Comparison of ENCODE assay signal across 27 cellular contexts in genomic region chr20:63539092-63539430, GRCh38. TPM values are rescaled to one million over a fixed set of nuclear protein-coding genes. Genes with fewer than 3 reads are reported as not detected.
DNase-seq lines count a peak whose midpoint lies in the region; ATAC-seq, FAIRE-seq and TF ChIP-seq lines count a peak whose summit lies in the region.
"Had no signal": no experiment of that assay in that cellular context is flagged by ENCODE, and none has a peak within 500 bp of the region (broad histone marks: within the 10 kb centered on the region; RNA-seq: fewer than 3 reads in every experiment).

No MANE protein-coding gene starts in this region.

- no peak overlapping the region for H3K4me2 ChIP-seq in GM23338

- no peak overlapping the region for H3K27ac Mint-ChIP-seq in GM23338
- H3K27ac Mint-ChIP-seq: activated CD4-positive, alpha-beta T cell treated with anti-CD3 and anti-CD28 coated beads for 36 hours; activated naive CD4-positive, alpha-beta T cell treated with anti-CD3 and anti-CD28 coated beads, Interleukin-2, amount 50 U/mL, for 72 hours; brain had no signal

- peaks cover 8% of the 10 kb centered on the region for H3K4me1 Mint-ChIP-seq in GM23338

- H2AFZ ChIP-seq in GM23338: peak overlapping the region; percentile 32; the same call in 1 of the 2 replicates
- H2AFZ ChIP-seq: neural progenitor cell had no signal

- peak overlapping the region; percentile 15 for H3K9ac ChIP-seq in mucosa of stomach (ENCODE audit: low read length)
- H3K9ac ChIP-seq: neural progenitor cell had no signal

- H4K20me1 ChIP-seq in GM23338 (replicated peaks; ENCODE audit: insufficient read depth): no peaks in the 10 kb centered on the region

- H3K27ac ChIP-seq in 22Rv1: peak overlapping the region; percentile 64
- H3K27ac ChIP-seq in GM23338 (ENCODE audit: low read depth): no peak overlapping the region
- H3K27ac ChIP-seq in RWPE2 (ENCODE audit: poor library complexity, severe bottlenecking): peak overlapping the region; percentile 81
- H3K27ac ChIP-seq: neural progenitor cell, vagina had no signal

- peaks cover 4% of the 10 kb centered on the region; the same call in 1 of the 3 replicates for H3K36me3 Mint-ChIP-seq in GM23338 (ENCODE audit: low read depth)
- H3K36me3 Mint-ChIP-seq: activated naive CD4-positive, alpha-beta T cell treated with anti-CD3 and anti-CD28 coated beads, Interleukin-2, amount 50 U/mL, for 72 hours; brain; neural progenitor cell had no signal

- H3K36me3 ChIP-seq in GM23338 (ENCODE audit: insufficient read depth) (no peaks in the 10 kb centered on the region), RWPE2 (ENCODE audit: low read depth) (no peaks in the 10 kb centered on the region), mucosa of stomach (ENCODE audit: control insufficient read depth, insufficient read depth, low read length) (no peaks in the 10 kb centered on the region)
- H3K36me3 ChIP-seq: neural progenitor cell, vagina had no signal

- no peak for TF ChIP-seq CTCF in 22Rv1 (IDR thresholded peaks at IDR 0.05)
- TF ChIP-seq CTCF in GM23338 (conservative IDR thresholded peaks at IDR 0.05; ENCODE audit: low read depth in 2 of 2): no peak
- TF ChIP-seq CTCF in RWPE2 (IDR thresholded peaks at IDR 0.05; ENCODE audit: poor library complexity, severe bottlenecking): no peak

- no peak overlapping the region for H3K4me3 Mint-ChIP-seq in GM23338
- H3K4me3 Mint-ChIP-seq: activated CD4-positive, alpha-beta T cell treated with anti-CD3 and anti-CD28 coated beads for 36 hours; brain; CD4-positive, alpha-beta T cell; neural progenitor cell had no signal

- peaks cover 9% of the 10 kb centered on the region for H3K27me3 Mint-ChIP-seq in GM23338 (ENCODE audit: insufficient read depth, low read depth, poor library complexity)
- H3K27me3 Mint-ChIP-seq: activated CD4-positive, alpha-beta T cell treated with anti-CD3 and anti-CD28 coated beads for 36 hours; CD4-positive, alpha-beta T cell had no signal

- ATAC-seq in GM23338: no peak
- ATAC-seq in RWPE2 (ENCODE audit: low read depth): no peak
- no peak for ATAC-seq in HG03095 (IDR thresholded peaks at IDR 0.05; ENCODE audit: unreplicated experiment)
- ATAC-seq: activated CD4-positive, alpha-beta T cell treated with anti-CD3 and anti-CD28 coated beads for 36 hours; activated naive CD4-positive, alpha-beta T cell treated with anti-CD3 and anti-CD28 coated beads, Interleukin-2, amount 50 U/mL, for 72 hours; left lobe of liver had no signal

- FAIRE-seq in urothelium cell line (lab: Jason Lieb, UNC): no peak
- FAIRE-seq: colon, GM12891 had no signal

- H3K27me3 ChIP-seq in GM23338 (ENCODE audit: insufficient read depth) (no peaks in the 10 kb centered on the region), RWPE2 (ENCODE audit: insufficient read depth, poor library complexity, severe bottlenecking) (no peaks in the 10 kb centered on the region), mucosa of stomach (ENCODE audit: control insufficient read depth, insufficient read depth, low read length) (no peaks in the 10 kb centered on the region)
- H3K27me3 ChIP-seq: neural progenitor cell, vagina had no signal

- H3K4me3 ChIP-seq in GM23338: no peak overlapping the region
- no peak overlapping the region for H3K4me3 ChIP-seq in RWPE2 (ENCODE audit: severe bottlenecking)
- no peak overlapping the region for H3K4me3 ChIP-seq in mucosa of stomach (ENCODE audit: low read length)
- H3K4me3 ChIP-seq: neural progenitor cell, vagina had no signal

- H3K9me2 ChIP-seq in GM23338 (ENCODE audit: insufficient read depth): no peaks in the 10 kb centered on the region

- no peaks in the 10 kb centered on the region for H3F3A ChIP-seq in GM23338 (replicated peaks; ENCODE audit: low read depth)

- DNase-seq in GM23338 (ENCODE audit: low spot score): no peak
- peak; percentile 87 for DNase-seq in RWPE2 (ENCODE audit: low spot score)
- DNase-seq in urothelium cell line (ENCODE audit: low spot score): no peak
- no peak for DNase-seq in activated naive CD4-positive, alpha-beta T cell treated with Interleukin-2 at 50 U/mL for 16 hours
- DNase-seq in C1 segment of cervical spinal cord (lab: John Stamatoyannopoulos, UW): no peak
- DNase-seq: activated CD4-positive, alpha-beta T cell treated with anti-CD3 and anti-CD28 coated beads for 36 hours; CD4-positive, alpha-beta T cell; head of caudate nucleus; Kasumi-1; NCI-H1092 treated with DMSO at 0.1 percent for 48 hours; NCI-H2107; NCI-H524 treated with DMSO at 0.1 percent for 48 hours; stimulated activated CD4-positive, alpha-beta T cell treated with anti-CD3 and anti-CD28 coated beads, Interleukin-4, amount 100 ng/mL, for 24 hours had no signal

- H3K9me3 Mint-ChIP-seq in GM23338: no peaks in the 10 kb centered on the region; the same call in 2 of the 3 replicates
- H3K9me3 Mint-ChIP-seq: activated naive CD4-positive, alpha-beta T cell treated with anti-CD3 and anti-CD28 coated beads, Interleukin-2, amount 50 U/mL, for 72 hours; brain; CD4-positive, alpha-beta T cell; neural progenitor cell had no signal

- H3K4me1 ChIP-seq in GM23338 (ENCODE audit: insufficient read depth): no peaks in the 10 kb centered on the region
- H3K4me1 ChIP-seq in RWPE2 (ENCODE audit: insufficient read depth, poor library complexity, severe bottlenecking): peaks cover 25% of the 10 kb centered on the region
- H3K4me1 ChIP-seq in mucosa of stomach (ENCODE audit: control insufficient read depth, insufficient read depth, low read length): peaks cover 31% of the 10 kb centered on the region
- H3K4me1 ChIP-seq: neural progenitor cell had no signal

- H3K79me2 ChIP-seq in GM23338 (replicated peaks; ENCODE audit: insufficient read depth): no peaks in the 10 kb centered on the region

- no peaks in the 10 kb centered on the region for H3K9me3 ChIP-seq in RWPE2 (ENCODE audit: severe bottlenecking)
- no peaks in the 10 kb centered on the region for H3K9me3 ChIP-seq in mucosa of stomach (ENCODE audit: control insufficient read depth, low read length)
- H3K9me3 ChIP-seq: vagina had no signal

TF ChIP-seq in GM23338, 12 proteins besides CTCF, POLR2A, EP300 and RAD21:
- TF ChIP-seq EZH2 (IDR thresholded peaks at IDR 0.05; ENCODE audit: low read depth, unreplicated experiment): no peak
- TF ChIP-seq ZNF114 (CRISPR knock-in tag; IDR thresholded peaks at IDR 0.05): no peak
- TF ChIP-seq POLR2AphosphoS5 (IDR thresholded peaks at IDR 0.05; ENCODE audit: low read depth): no peak
- no peak for TF ChIP-seq JUNB (IDR thresholded peaks at IDR 0.05; ENCODE audit: unreplicated experiment)
- TF ChIP-seq NANOG (IDR thresholded peaks at IDR 0.05; ENCODE audit: borderline replicate concordance): no peak

RNA-seq across cellular contexts. Expression of gene PTK6, which starts 1.9 kb away (rescaled TPM):
- total RNA-seq in GM23338 (2014; rRNA removed; shearing (Covaris generic)): 0.28 TPM in 1 of 2 replicates, not detected in the other
- 0.07 TPM in 1 of 2 replicates, not detected in the other for polyA plus RNA-seq in GM23338 (2016; fragmentation: Nextera tagmentation; extraction: Ambion mirVana)
- total RNA-seq: H4, HT1080 had no signal

RNA-seq across cellular contexts. Expression of gene SRMS, which starts 8.5 kb away (rescaled TPM):
- total RNA-seq in GM23338 (2014; rRNA removed; shearing (Covaris generic)): 0.50 and 0.59 TPM in 2 replicates
- 0.23 TPM in 1 of 2 replicates, not detected in the other for polyA plus RNA-seq in GM23338 (2016; fragmentation: Nextera tagmentation; extraction: Ambion mirVana)
- total RNA-seq: activated CD4-positive, alpha-beta T cell treated with anti-CD3 and anti-CD28 coated beads for 36 hours; activated naive CD4-positive, alpha-beta T cell treated with anti-CD3 and anti-CD28 coated beads, Interleukin-2, amount 50 U/mL, for 72 hours; CD4-positive, alpha-beta T cell; H4; HT1080; left lobe of liver; pulmonary artery endothelial cell; subcutaneous adipose tissue; vagina had no signal

RNA-seq across cellular contexts. Expression of gene FNDC11, which starts 14.9 kb away (rescaled TPM):
- 5.3 and 6.5 TPM in 2 replicates for total RNA-seq in GM23338 (2014; rRNA removed; shearing (Covaris generic))
- 3.4 and 3.5 TPM in 2 replicates for polyA plus RNA-seq in GM23338 (2016; fragmentation: Nextera tagmentation; extraction: Ambion mirVana)
- total RNA-seq: H4, HT1080, left lobe of liver, vagina had no signal

RNA-seq across cellular contexts. Expression of gene PPDPF, which starts 18.5 kb away (rescaled TPM):
- total RNA-seq in GM23338 (2014; rRNA removed; shearing (Covaris generic)): 117 and 141 TPM in 2 replicates
- polyA plus RNA-seq in GM23338 (2016; fragmentation: Nextera tagmentation; extraction: Ambion mirVana): 83.9 and 92.9 TPM in 2 replicates

RNA-seq across cellular contexts. Expression of gene HELZ2, which starts 35.0 kb away (rescaled TPM):
- 39.6 and 48.9 TPM in 2 replicates for total RNA-seq in GM23338 (2014; rRNA removed; shearing (Covaris generic))
- polyA plus RNA-seq in GM23338 (2016; fragmentation: Nextera tagmentation; extraction: Ambion mirVana): 4.6 and 5.2 TPM in 2 replicates
